7 cellular contexts compared by ENCODE assay signal in the genomic region with DNA sequence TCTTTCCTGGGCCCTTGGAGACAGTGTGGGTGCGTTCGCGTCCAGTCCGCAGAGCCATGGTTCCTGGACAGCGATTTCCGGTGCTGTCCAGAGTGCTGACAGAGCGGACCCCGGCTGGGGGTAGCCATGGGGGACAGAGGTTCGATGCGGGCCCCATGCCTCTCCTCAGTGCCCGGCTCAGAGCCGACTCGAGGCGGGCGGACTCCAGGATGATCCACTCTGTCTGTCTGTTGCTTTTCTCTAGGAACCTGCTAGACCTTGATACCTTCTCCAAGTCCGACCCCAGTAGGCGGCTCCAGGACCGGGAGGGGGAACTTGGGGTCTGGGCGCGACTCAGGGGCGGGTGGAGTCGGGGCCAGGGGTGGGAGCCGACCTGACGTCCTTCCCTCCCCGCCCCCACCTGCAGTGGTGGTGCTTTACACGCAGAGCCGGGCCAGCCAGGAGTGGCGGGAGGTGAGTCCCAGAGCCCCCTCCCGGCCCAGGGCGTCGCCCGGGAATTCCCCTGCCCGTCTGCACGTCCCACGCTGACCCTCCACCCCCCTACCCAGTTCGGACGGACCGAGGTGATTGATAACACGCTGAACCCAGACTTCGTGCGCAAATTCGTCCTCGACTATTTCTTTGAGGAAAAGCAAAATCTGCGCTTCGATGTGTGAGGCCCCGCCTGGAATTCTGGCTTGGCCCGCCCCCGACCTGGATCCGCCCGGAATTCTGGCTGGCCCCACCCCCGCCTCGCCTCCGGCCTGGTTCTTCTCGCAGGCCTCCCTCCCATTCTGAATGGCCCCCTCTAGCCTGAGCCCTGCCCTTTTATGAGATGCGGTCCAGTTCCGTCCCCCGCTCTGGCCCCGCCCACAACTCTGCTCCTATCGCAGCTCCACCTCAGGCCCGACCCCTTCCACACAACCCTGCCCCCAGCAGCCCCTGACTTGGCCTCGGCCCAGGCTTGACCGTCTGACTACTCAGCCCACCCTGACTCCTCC. TPM values are rescaled to one million over a fixed set of nuclear protein-coding genes. Genes with fewer than 3 reads are reported as not detected.
DNase-seq lines count a peak whose midpoint lies in the region; ATAC-seq and TF ChIP-seq lines count a peak whose summit lies in the region.

No MANE protein-coding gene starts in this region.

- H3K9me3 ChIP-seq in left lung = no peaks in the 10 kb centered on the region
- H3K9me3 ChIP-seq in stomach smooth muscle (ENCODE audit: control insufficient read depth in 2 of 2, low read length in 2 of 2) = no peaks in the 10 kb centered on the region

- H3K36me3 ChIP-seq in left lung (peaks cover 0 to 38% of the 10 kb centered on the region in 2 donors), stomach smooth muscle (ENCODE audit: control insufficient read depth in 2 of 2, insufficient read depth in 2 of 2, low read length in 2 of 2) (peaks cover 17 to 24% of the 10 kb centered on the region in 2 donors)

- TF ChIP-seq CTCF in GM10266 (IDR thresholded peaks at IDR 0.05; ENCODE audit: control insufficient read depth, insufficient read depth, low read depth, missing control alignments) (no peak), left lung (IDR thresholded peaks at IDR 0.05) (no peak)

- no peak overlapping the region for H3K27ac ChIP-seq in left lung
- H3K27ac ChIP-seq in stomach smooth muscle (ENCODE audit: low read length) = no peak overlapping the region

- peak overlapping the region in 1 of 2 donors; percentile 32 for H3K4me3 ChIP-seq in left lung
- peak overlapping the region; percentile 35 to 44 for H3K4me3 ChIP-seq in stomach smooth muscle (ENCODE audit: low read length in 2 of 2)

- DNase-seq in GM10266 (ENCODE audit: extremely low spot score) (peak; percentile 73), NCI-H2227 treated with DMSO at 0.1 percent for 48 hours (lab: John Stamatoyannopoulos, UW) (peak; percentile 58), cerebellum (ENCODE audit: low spot score) (peak; percentile 87), left lung (no peak), NOMO-1 treated with dmso at 0.1 percent for 144 hours (lab: John Stamatoyannopoulos, UW; ENCODE audit: unreplicated experiment) (no peak), Ammon's horn (ENCODE audit: low spot score) (no peak)

- H3K4me1 ChIP-seq in left lung (peaks cover 10 to 15% of the 10 kb centered on the region in 2 donors), stomach smooth muscle (ENCODE audit: control insufficient read depth, insufficient read depth, low read length) (peaks cover 16% of the 10 kb centered on the region)

- peak; percentile 84 for ATAC-seq in left lung

- H3K27me3 ChIP-seq in left lung = peaks cover 11 to 29% of the 10 kb centered on the region in 2 donors
- peaks cover 9 to 18% of the 10 kb centered on the region in 2 donors for H3K27me3 ChIP-seq in stomach smooth muscle (ENCODE audit: control insufficient read depth in 1 of 2, insufficient read depth in 2 of 2, low read length in 2 of 2)

- intact Hi-C loops in left lung (cut with DNase I) = no loop called here

- H3K9ac ChIP-seq in stomach smooth muscle (ENCODE audit: low read length in 2 of 2) = no peak overlapping the region

RNA-seq across cellular contexts. Expression of gene CPNE9, which starts 1.0 kb away (rescaled TPM):
- 4.4 TPM for total RNA-seq in cerebellum
- total RNA-seq in left lung = under 1 TPM in 1 of 2 donors, not detected in 1; 0.21 TPM

RNA-seq across cellular contexts. Expression of gene BRPF1, which starts 26.9 kb away (rescaled TPM):
- total RNA-seq in cerebellum (15.0 TPM), left lung (10 to 100 TPM; 15.2 to 22.3 TPM)

RNA-seq across cellular contexts. Expression of gene OGG1, which starts 45.1 kb away (rescaled TPM):
- total RNA-seq in cerebellum (62.0 TPM), left lung (10 to 100 TPM; 19.9 to 29.4 TPM)

RNA-seq across cellular contexts. Expression of gene MTMR14, which starts 55.3 kb away (rescaled TPM):
- total RNA-seq in cerebellum (17.0 TPM), left lung (10 to 100 TPM; 35.0 to 49.6 TPM)

Comparison
In these comparisons a context has a peak if more than half of its experiments do, and no peak if none do; other contexts are left out.
1. DNase-seq: peak in GM10266 (single experiment), NCI-H2227 treated with DMSO at 0.1 percent for 48 hours (single experiment) and cerebellum (single experiment); none in left lung (0 of 2), NOMO-1 treated with dmso at 0.1 percent for 144 hours (single experiment) and Ammon's horn (single experiment).